ENCODE assay signal across 1 cellular context in genomic region chr5:39755986-39756385, GRCh38.
TF ChIP-seq lines count a peak whose summit lies in the region.

No MANE protein-coding gene starts in this region.

TF ChIP-seq in K562, 482 proteins besides CTCF, POLR2A, EP300 and RAD21 (continued from another document):
- TF ChIP-seq C11orf30 (IDR thresholded peaks at IDR 0.05; ENCODE audit: low read depth): peak; percentile 98
- TF ChIP-seq PTBP1 (IDR thresholded peaks at IDR 0.05; ENCODE audit: low read depth, low read length): no peak
- TF ChIP-seq NFE2 (IDR thresholded peaks at IDR 0.05; ENCODE audit: low read depth): peak; percentile 95
- TF ChIP-seq ZNF316 (IDR thresholded peaks at IDR 0.05): peak; percentile 99
- peak; percentile 72 for TF ChIP-seq FOSL1 (tag; conservative IDR thresholded peaks at IDR 0.05)
- TF ChIP-seq MAFF (IDR thresholded peaks at IDR 0.05; ENCODE audit: low read length): peak; percentile 97
- peak; percentile 93 for TF ChIP-seq NFE2L1 (tag; IDR thresholded peaks at IDR 0.05; ENCODE audit: borderline replicate concordance, low read depth)
- TF ChIP-seq, protein P1, sequence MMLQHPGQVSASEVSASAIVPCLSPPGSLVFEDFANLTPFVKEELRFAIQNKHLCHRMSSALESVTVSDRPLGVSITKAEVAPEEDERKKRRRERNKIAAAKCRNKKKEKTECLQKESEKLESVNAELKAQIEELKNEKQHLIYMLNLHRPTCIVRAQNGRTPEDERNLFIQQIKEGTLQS (IDR thresholded peaks at IDR 0.05): peak; percentile 81
- TF ChIP-seq, protein P1 (CRISPR knock-in tag; conservative IDR thresholded peaks at IDR 0.05): no peak
